Comparison of ENCODE assay signal across 11 cellular contexts in genomic region chr6:35603326-35604202, GRCh38.
DNase-seq lines count a peak whose midpoint lies in the region; ATAC-seq and TF ChIP-seq lines count a peak whose summit lies in the region.
"Had no signal": no experiment of that assay in that cellular context is flagged by ENCODE, and none has a peak within 500 bp of the region (broad histone marks: within the 10 kb centered on the region; RNA-seq: fewer than 3 reads in every experiment).

No MANE protein-coding gene starts in this region.

- 87 to 90% methylated on average over 9 of the region's 9 CpGs for WGBS in tibial nerve, 2 donors

- H3K36me3 Mint-ChIP-seq in activated CD4-positive, alpha-beta T cell treated with anti-CD3 and anti-CD28 coated beads, Interleukin-2, amount 10 ng/mL, durations not matched to agents 24 days and 14 days (ENCODE audit: low read depth): peaks cover 33% of the 10 kb centered on the region

- H3K27ac ChIP-seq in breast epithelium: peak overlapping the region; percentile 95
- H3K27ac ChIP-seq in lower lobe of right lung: peak overlapping the region; percentile 83
- peak overlapping the region; percentile 94 to 98 (median 96) for H3K27ac ChIP-seq in tibial nerve

- intact Hi-C loops in activated CD4-positive, alpha-beta T cell treated with anti-CD3 and anti-CD28 coated beads, Interleukin-2, amount 10 ng/mL, durations not matched to agents 24 days and 14 days (cut with micrococcal nuclease): loop anchor here (2.0 to 5.0 kb wide), 4 partner anchors 39 to 129 kb away; partner anchors contain the start of gene FKBP5
- intact Hi-C loops in breast epithelium (cut with DNase I; ENCODE audit: low total_unique reads): no loop called here
- intact Hi-C loops in lower lobe of right lung (cut with DNase I): no loop called here

- H3K9me3 ChIP-seq in breast epithelium (no peaks in the 10 kb centered on the region), lower lobe of right lung (no peaks in the 10 kb centered on the region), tibial nerve (no peaks in the 10 kb centered on the region)

- TF ChIP-seq POLR2A in breast epithelium (IDR thresholded peaks at IDR 0.05): no peak
- no peak for TF ChIP-seq POLR2A in tibial nerve (IDR thresholded peaks at IDR 0.05)

- no peaks in the 10 kb centered on the region for H3K27me3 Mint-ChIP-seq in activated CD4-positive, alpha-beta T cell treated with anti-CD3 and anti-CD28 coated beads, Interleukin-2, amount 10 ng/mL, durations not matched to agents 24 days and 14 days

- ATAC-seq in lower lobe of right lung (peak in 1 of 2 donors; percentile 49), GM18498 (IDR thresholded peaks at IDR 0.05; ENCODE audit: unreplicated experiment) (no peak), HG03159 (IDR thresholded peaks at IDR 0.05; ENCODE audit: unreplicated experiment) (no peak)

- H3K4me1 ChIP-seq in breast epithelium: peaks cover 16 to 34% of the 10 kb centered on the region in 2 donors
- peaks cover 56% of the 10 kb centered on the region for H3K4me1 ChIP-seq in lower lobe of right lung
- H3K4me1 ChIP-seq in tibial nerve: peaks cover 6 to 82% (median 52%) of the 10 kb centered on the region in 4 donors

- H3K27me3 ChIP-seq in breast epithelium (no peaks in the 10 kb centered on the region), lower lobe of right lung (ENCODE audit: low read depth) (no peaks in the 10 kb centered on the region), tibial nerve (no peaks in the 10 kb centered on the region)

- no peak for DNase-seq in activated CD4-positive, alpha-beta T cell treated with anti-CD3 and anti-CD28 coated beads, Interleukin-2, amount 10 ng/mL, durations not matched to agents 24 days and 14 days
- DNase-seq in activated CD4-positive, alpha-beta T cell treated with anti-CD3 and anti-CD28 coated beads for 1 hour: no peak
- DNase-seq in breast epithelium (ENCODE audit: low spot score in 2 of 2) (no peak), lower lobe of right lung (no peak), tibial nerve (ENCODE audit: low spot score in 2 of 2) (no peak), GM13976 (ENCODE audit: low spot score) (no peak)
- DNase-seq: activated T-cell treated with anti-CD3 and anti-CD28 coated beads, Interleukin-2, amount 50 U/mL, for 48 hours; RPMI8226; stimulated activated CD4-positive, alpha-beta T cell treated with anti-CD3 and anti-CD28 coated beads, Interleukin-2, amount 100 ng/mL, for 24 hours had no signal

- H3K4me3 ChIP-seq in breast epithelium: no peak overlapping the region
- H3K4me3 ChIP-seq in lower lobe of right lung: no peak overlapping the region
- no peak overlapping the region for H3K4me3 ChIP-seq in tibial nerve

- peak overlapping the region; percentile 84 for H3K27ac Mint-ChIP-seq in activated CD4-positive, alpha-beta T cell treated with anti-CD3 and anti-CD28 coated beads, Interleukin-2, amount 10 ng/mL, durations not matched to agents 24 days and 14 days

- TF ChIP-seq EP300 in tibial nerve (IDR thresholded peaks at IDR 0.05): peak in 1 of 2 donors; percentile 12

- peaks cover 51% of the 10 kb centered on the region for H3K4me1 Mint-ChIP-seq in activated CD4-positive, alpha-beta T cell treated with anti-CD3 and anti-CD28 coated beads, Interleukin-2, amount 10 ng/mL, durations not matched to agents 24 days and 14 days

- H3K4me3 Mint-ChIP-seq in activated CD4-positive, alpha-beta T cell treated with anti-CD3 and anti-CD28 coated beads, Interleukin-2, amount 10 ng/mL, durations not matched to agents 24 days and 14 days: peak overlapping the region; percentile 80

- in situ Hi-C loops in GM13976 (cut with MboI; ENCODE audit: low sequenced_read_pairs, unreplicated experiment): no loop called here

- TF ChIP-seq CTCF in breast epithelium (IDR thresholded peaks at IDR 0.05): no peak
- TF ChIP-seq CTCF in lower lobe of right lung (IDR thresholded peaks at IDR 0.05): no peak
- TF ChIP-seq CTCF in tibial nerve (IDR thresholded peaks at IDR 0.05): no peak
- TF ChIP-seq CTCF in GM13976 (IDR thresholded peaks at IDR 0.05; ENCODE audit: borderline replicate concordance, control extremely low read depth, extremely low read depth, insufficient read depth, missing control alignments): no peak

- H3K9me3 Mint-ChIP-seq in activated CD4-positive, alpha-beta T cell treated with anti-CD3 and anti-CD28 coated beads, Interleukin-2, amount 10 ng/mL, durations not matched to agents 24 days and 14 days: no peaks in the 10 kb centered on the region

- H3K36me3 ChIP-seq in breast epithelium (no peaks in the 10 kb centered on the region), lower lobe of right lung (peaks cover 24% of the 10 kb centered on the region), tibial nerve (peaks cover 0 to 47% (median 11%) of the 10 kb centered on the region in 3 donors)
